1 cellular context compared by ENCODE assay signal in genomic region chr20:3172126-3172932, GRCh38.
TF ChIP-seq lines count a peak whose summit lies in the region.

No MANE protein-coding gene starts in this region.

TF ChIP-seq in A549, 52 proteins besides CTCF, POLR2A, EP300 and RAD21 (continued from another document):
- TF ChIP-seq ELK1 (IDR thresholded peaks at IDR 0.05; ENCODE audit: low read depth, low read length), result no peak
